Comparison of ENCODE assay signal across 23 cellular contexts in the genomic region with DNA sequence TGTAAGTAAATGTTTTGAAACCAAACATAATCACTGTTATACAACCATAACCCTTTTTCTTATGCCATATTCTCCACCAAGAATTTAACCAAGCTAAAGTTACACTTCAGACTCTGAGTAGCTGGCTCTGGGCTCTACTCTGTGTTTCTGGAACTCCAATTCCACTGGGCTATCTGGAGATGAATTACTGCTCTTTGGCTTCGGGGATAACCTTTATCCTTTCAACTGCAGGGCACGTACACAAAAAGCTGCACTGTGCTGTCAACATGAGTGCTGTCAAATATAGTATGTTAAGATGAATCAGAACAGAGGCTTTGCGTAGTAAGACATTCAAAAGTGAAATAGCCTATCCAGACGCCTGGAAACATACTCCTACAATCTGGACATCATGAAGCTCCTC.
DNase-seq lines count a peak whose midpoint lies in the region; ATAC-seq, FAIRE-seq and TF ChIP-seq lines count a peak whose summit lies in the region.
"Had no signal": no experiment of that assay in that cellular context is flagged by ENCODE, and none has a peak within 500 bp of the region (broad histone marks: within the 10 kb centered on the region; RNA-seq: fewer than 3 reads in every experiment).

No MANE protein-coding gene starts in this region.

- no peaks in the 10 kb centered on the region for H3K27me3 ChIP-seq in right lobe of liver
- no peaks in the 10 kb centered on the region for H3K27me3 ChIP-seq in HepG2 (ENCODE audit: control insufficient read depth in 1 of 2, insufficient read depth in 2 of 2, low read length in 2 of 2)
- no peaks in the 10 kb centered on the region for H3K27me3 ChIP-seq in osteoblast (ENCODE audit: insufficient read depth, low read length)
- H3K27me3 ChIP-seq: BE2C, BLaER1 had no signal

- no peaks in the 10 kb centered on the region for H3K4me1 Mint-ChIP-seq in progenitor cell of endocrine pancreas (ENCODE audit: low read depth)
- H3K4me1 Mint-ChIP-seq: CD14-positive monocyte; CD4-positive, alpha-beta memory T cell; CD4-positive, CD25-positive, alpha-beta regulatory T cell had no signal

- H3K79me2 ChIP-seq in HepG2 (ENCODE audit: insufficient read depth, low read length) (no peaks in the 10 kb centered on the region), osteoblast (ENCODE audit: insufficient read depth, low read length) (no peaks in the 10 kb centered on the region)

- H3K4me2 ChIP-seq in HepG2 (ENCODE audit: low read depth, low read length): no peak overlapping the region
- no peak overlapping the region for H3K4me2 ChIP-seq in osteoblast (ENCODE audit: insufficient read depth, low read length)
- H3K4me2 ChIP-seq: BLaER1 had no signal

- H3K4me3 Mint-ChIP-seq in progenitor cell of endocrine pancreas (ENCODE audit: low read depth): no peak overlapping the region
- H3K4me3 Mint-ChIP-seq: CD14-positive monocyte; CD4-positive, alpha-beta memory T cell; CD4-positive, CD25-positive, alpha-beta regulatory T cell had no signal

- H3K9me3 ChIP-seq in right lobe of liver: no peaks in the 10 kb centered on the region
- no peaks in the 10 kb centered on the region; the same call in 1 of the 2 replicates for H3K9me3 ChIP-seq in HepG2 (ENCODE audit: low read length)
- no peaks in the 10 kb centered on the region for H3K9me3 ChIP-seq in osteoblast (ENCODE audit: low read depth, low read length)
- H3K9me3 ChIP-seq: BE2C, BLaER1, Caco-2 had no signal

- H3K4me1 ChIP-seq in right lobe of liver (no peaks in the 10 kb centered on the region), HepG2 (ENCODE audit: insufficient read depth, low read length) (no peaks in the 10 kb centered on the region), osteoblast (ENCODE audit: insufficient read depth, low read length) (peaks cover 10% of the 10 kb centered on the region)
- H3K4me1 ChIP-seq: BLaER1, Caco-2 had no signal

- TF ChIP-seq POLR2A in right lobe of liver (IDR thresholded peaks at IDR 0.05) (no peak), HepG2 (IDR thresholded peaks at IDR 0.05; ENCODE audit: insufficient read depth in 1 of 2, low read depth in 2 of 2, low read length in 2 of 2) (no peak)

- WGBS in right lobe of liver (ENCODE audit: insufficient coverage, low coverage, low lambda C conversion rate, missing lambda C conversion rate): 54% methylated on average over 4 of the region's 4 CpGs
- WGBS in HepG2 (ENCODE audit: low lambda C conversion rate): 13% methylated on average over 4 of the region's 4 CpGs

- H3K36me3 ChIP-seq in right lobe of liver: no peaks in the 10 kb centered on the region
- H3K36me3 ChIP-seq in HepG2 (replicated peaks in 1 of 2; ENCODE audit: control insufficient read depth in 1 of 2, insufficient read depth in 2 of 2, low read length in 2 of 2): no peaks in the 10 kb centered on the region
- H3K36me3 ChIP-seq in osteoblast (ENCODE audit: insufficient read depth, low read length): no peaks in the 10 kb centered on the region
- H3K36me3 ChIP-seq: BE2C, BLaER1 had no signal

- no peak overlapping the region for H3K9ac ChIP-seq in HepG2 (ENCODE audit: insufficient read depth, low read depth, low read length)
- H3K9ac ChIP-seq: BLaER1 had no signal

- BruUV-seq in HepG2 (replicated peaks; lab: Mats Ljungman, UMichigan): no TSS peak

- POLR2A ChIA-PET in HepG2 (lab: Yijun Ruan, JAX): no interaction called here

- H4K20me1 ChIP-seq in HepG2 (ENCODE audit: insufficient read depth, low read length) (no peaks in the 10 kb centered on the region), osteoblast (ENCODE audit: insufficient read depth, low read length) (no peaks in the 10 kb centered on the region)
- H4K20me1 ChIP-seq: BLaER1 had no signal

- TF ChIP-seq RAD21 in HepG2 (CRISPR knock-in tag; IDR thresholded peaks at IDR 0.05): no peak

- H3K9me3 Mint-ChIP-seq in progenitor cell of endocrine pancreas (ENCODE audit: low read depth): no peaks in the 10 kb centered on the region
- H3K9me3 Mint-ChIP-seq: CD4-positive, CD25-positive, alpha-beta regulatory T cell had no signal

- DNase-seq in right lobe of liver: no peak
- no peak for DNase-seq in HepG2 (ENCODE audit: low spot score)
- DNase-seq in left kidney (ENCODE audit: low read depth, low spot score): peak; percentile 6
- DNase-seq in osteoblast (ENCODE audit: insufficient read length, low spot score, missing footprints): no peak
- no peak for DNase-seq in progenitor cell of endocrine pancreas (ENCODE audit: low spot score, unreplicated experiment)
- DNase-seq: 8988T; ACHN; BE2C; C1 segment of cervical spinal cord; Caco-2; Calu3; CD4-positive, alpha-beta memory T cell; CD4-positive, CD25-positive, alpha-beta regulatory T cell; DMS79 treated with DMSO at 0.1 percent for 48 hours; GF-D8 had no signal

- CTCF ChIA-PET in HepG2 (lab: Yijun Ruan, JAX; ENCODE audit: low intra/inter-chr PET ratio, low total read pairs): no interaction called here

- TF ChIP-seq EP300 in HepG2 (IDR thresholded peaks at IDR 0.05; ENCODE audit: low read depth in 2 of 2, low read length in 2 of 2): no peak
- TF ChIP-seq EP300 in HepG2 (CRISPR knock-in tag; IDR thresholded peaks at IDR 0.05; ENCODE audit: borderline replicate concordance): no peak

- H3K4me3 ChIP-seq in right lobe of liver (no peak overlapping the region), HepG2 (replicated peaks in 1 of 3; ENCODE audit: insufficient read depth in 1 of 3, low read depth in 2 of 3, low read length in 3 of 3) (no peak overlapping the region), osteoblast (ENCODE audit: insufficient read depth, low read length) (no peak overlapping the region)
- H3K4me3 ChIP-seq: BLaER1 had no signal

- TF ChIP-seq CTCF in right lobe of liver (IDR thresholded peaks at IDR 0.05) (no peak), HepG2 (CRISPR knock-in tag; IDR thresholded peaks at IDR 0.05) (no peak), osteoblast (IDR thresholded peaks at IDR 0.05; ENCODE audit: extremely low read depth, low read depth, low read length) (no peak), progenitor cell of endocrine pancreas (IDR thresholded peaks at IDR 0.05; ENCODE audit: unreplicated experiment) (no peak)

- no peak overlapping the region for H2AFZ ChIP-seq in HepG2 (ENCODE audit: low read length)
- H2AFZ ChIP-seq in osteoblast (ENCODE audit: low read length): peak overlapping the region; percentile 5

- in situ Hi-C loops in HepG2 (cut with HindIII; ENCODE audit: extremely low pct_ligation_motif_present, low pct_unique_long_range_greater_than_20kb): no loop called here

- no peak overlapping the region for H3K27ac Mint-ChIP-seq in progenitor cell of endocrine pancreas
- H3K27ac Mint-ChIP-seq: CD4-positive, alpha-beta memory T cell; CD4-positive, CD25-positive, alpha-beta regulatory T cell had no signal

- ATAC-seq in right lobe of liver (peak; percentile 55 to 78 (median 61)), HepG2 (no peak), GM21390 (IDR thresholded peaks at IDR 0.05; ENCODE audit: unreplicated experiment) (no peak)

- intact Hi-C loops in right lobe of liver (cut with DNase I) (no loop called here), HepG2 (cut with micrococcal nuclease; ENCODE audit: unreplicated experiment) (no loop called here)

- H3K36me3 Mint-ChIP-seq in progenitor cell of endocrine pancreas (ENCODE audit: insufficient read depth): no peaks in the 10 kb centered on the region
- H3K36me3 Mint-ChIP-seq: CD14-positive monocyte; CD4-positive, alpha-beta memory T cell; CD4-positive, CD25-positive, alpha-beta regulatory T cell had no signal

- H3K27me3 Mint-ChIP-seq in progenitor cell of endocrine pancreas: no peaks in the 10 kb centered on the region
- H3K27me3 Mint-ChIP-seq: CD4-positive, alpha-beta memory T cell; CD4-positive, CD25-positive, alpha-beta regulatory T cell had no signal

- FAIRE-seq in HepG2 (lab: Jason Lieb, UNC): no peak
- FAIRE-seq: A204.1, D721Med, G401.6, GM12891, GM19239 had no signal

- H3K27ac ChIP-seq in right lobe of liver: no peak overlapping the region
- H3K27ac ChIP-seq in HepG2 (ENCODE audit: extremely low read length, insufficient read depth, low read length): no peak overlapping the region
- H3K27ac ChIP-seq in osteoblast (ENCODE audit: low read depth, low read length): no peak overlapping the region
- H3K27ac ChIP-seq: BLaER1 had no signal

TF ChIP-seq in HepG2, 621 proteins besides CTCF, POLR2A, EP300 and RAD21:
- TF ChIP-seq ZNF775 (CRISPR knock-in tag; IDR thresholded peaks at IDR 0.05; ENCODE audit: borderline replicate concordance) (no peak), ATAD3A (CRISPR knock-in tag; IDR thresholded peaks at IDR 0.05) (no peak), CEBPB (IDR thresholded peaks at IDR 0.05; ENCODE audit: borderline replicate concordance, low read depth, low read length) (no peak), TOPORS (CRISPR knock-in tag; IDR thresholded peaks at IDR 0.05) (no peak), FOSL2 (CRISPR knock-in tag; IDR thresholded peaks at IDR 0.05) (no peak), ZNF766 (CRISPR knock-in tag; IDR thresholded peaks at IDR 0.05; ENCODE audit: borderline replicate concordance) (no peak), HNF4G (IDR thresholded peaks at IDR 0.05; ENCODE audit: borderline replicate concordance, low read depth, low read length) (no peak), HNF4G (CRISPR knock-in tag; IDR thresholded peaks at IDR 0.05; ENCODE audit: borderline replicate concordance, low read depth) (no peak)
- TF ChIP-seq, protein P1, sequence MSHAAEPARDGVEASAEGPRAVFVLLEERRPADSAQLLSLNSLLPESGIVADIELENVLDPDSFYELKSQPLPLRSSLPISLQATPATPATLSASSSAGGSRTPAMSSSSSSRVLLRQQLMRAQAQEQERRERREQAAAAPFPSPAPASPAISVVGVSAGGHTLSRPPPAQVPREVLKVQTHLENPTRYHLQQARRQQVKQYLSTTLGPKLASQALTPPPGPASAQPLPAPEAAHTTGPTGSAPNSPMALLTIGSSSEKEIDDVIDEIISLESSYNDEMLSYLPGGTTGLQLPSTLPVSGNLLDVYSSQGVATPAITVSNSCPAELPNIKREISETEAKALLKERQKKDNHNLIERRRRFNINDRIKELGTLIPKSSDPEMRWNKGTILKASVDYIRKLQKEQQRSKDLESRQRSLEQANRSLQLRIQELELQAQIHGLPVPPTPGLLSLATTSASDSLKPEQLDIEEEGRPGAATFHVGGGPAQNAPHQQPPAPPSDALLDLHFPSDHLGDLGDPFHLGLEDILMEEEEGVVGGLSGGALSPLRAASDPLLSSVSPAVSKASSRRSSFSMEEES (CRISPR knock-in tag; IDR thresholded peaks at IDR 0.05): no peak
TF ChIP-seq in HepG2: peak in this region for 0.

Comparison
In these comparisons a context has a peak if more than half of its experiments do, and no peak if none do; other contexts are left out.
1. ATAC-seq: peak in right lobe of liver (4 of 4); none in HepG2 (single experiment) and GM21390 (single experiment).